ENCODE assay signal across 10 cellular contexts in the genomic region with DNA sequence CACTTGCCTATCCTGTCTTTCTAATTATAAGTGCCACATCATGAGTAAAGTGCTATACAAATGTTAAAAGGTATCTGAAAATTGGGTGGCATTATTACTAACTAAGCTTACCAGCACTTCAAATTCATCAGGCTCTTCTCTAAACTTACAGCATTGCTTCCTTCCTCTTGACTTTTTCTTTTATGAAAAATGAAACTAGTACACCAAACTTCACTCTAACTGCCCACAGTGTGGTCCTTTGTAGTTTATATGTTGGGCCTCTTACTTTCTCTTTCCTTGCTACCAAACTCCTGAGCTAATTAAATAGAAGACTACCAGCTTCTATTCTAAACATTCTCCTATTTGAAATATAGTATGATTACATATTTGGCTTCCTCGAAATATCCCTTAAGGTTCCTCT.
A peak's percentile ranks its signal among the peaks of the same experiment; 100 is the strongest.
DNase-seq lines count a peak whose midpoint lies in the region; ATAC-seq, FAIRE-seq and TF ChIP-seq lines count a peak whose summit lies in the region.
"Had no signal": no experiment of that assay in that cellular context is flagged by ENCODE, and none has a peak within 500 bp of the region (broad histone marks: within the 10 kb centered on the region; RNA-seq: fewer than 3 reads in every experiment).

No MANE protein-coding gene starts in this region.

- peak overlapping the region; percentile 28 to 54 for H3K27ac ChIP-seq in A549
- peak overlapping the region; percentile 79 for H3K27ac ChIP-seq in RWPE2 (ENCODE audit: poor library complexity, severe bottlenecking)
- peak overlapping the region; percentile 29 for H3K27ac ChIP-seq in foreskin keratinocyte

- CTCF ChIA-PET in A549 (lab: Yijun Ruan, JAX), result interaction anchor here (1.6 kb wide), 1 partner anchor 19 kb away, joined by 4 read pairs; no protein-coding TSS in a partner anchor

- no peak overlapping the region for H3K4me3 ChIP-seq in A549
- H3K4me3 ChIP-seq in RWPE2 (ENCODE audit: severe bottlenecking), result no peak overlapping the region

- peaks cover 25% of the 10 kb centered on the region for H3K4me1 ChIP-seq in A549
- peaks cover 24% of the 10 kb centered on the region for H3K4me1 ChIP-seq in RWPE2 (ENCODE audit: insufficient read depth, poor library complexity, severe bottlenecking)
- peaks cover 27% of the 10 kb centered on the region for H3K4me1 ChIP-seq in foreskin keratinocyte
- H3K4me1 ChIP-seq: Caco-2 had no signal

- H3K4me2 ChIP-seq in A549, result peak overlapping the region; percentile 55

- no peak for TF ChIP-seq RAD21 in A549 (conservative IDR thresholded peaks at IDR 0.05 in 1 of 2, IDR thresholded peaks at IDR 0.05 in 1 of 2)

- peaks cover 15% of the 10 kb centered on the region for H3K36me3 ChIP-seq in RWPE2 (ENCODE audit: low read depth)

- intact Hi-C loops in head of caudate nucleus (cut with DNase I), result no loop called here

- no peak for TF ChIP-seq CTCF in A549 (IDR thresholded peaks at IDR 0.05)
- TF ChIP-seq CTCF in RWPE2 (IDR thresholded peaks at IDR 0.05; ENCODE audit: poor library complexity, severe bottlenecking), result no peak
- no peak for TF ChIP-seq CTCF in foreskin keratinocyte (conservative IDR thresholded peaks at IDR 0.05)

- TF ChIP-seq EP300 in A549 (IDR thresholded peaks at IDR 0.05), result no peak

- ATAC-seq in A549 (no peak), GM19035 (IDR thresholded peaks at IDR 0.05; ENCODE audit: unreplicated experiment) (peak; percentile 69), RWPE2 (ENCODE audit: low read depth) (no peak), foreskin keratinocyte (no peak), GM18873 (IDR thresholded peaks at IDR 0.05; ENCODE audit: low FRiP score, unreplicated experiment) (no peak)

- H3K9me3 ChIP-seq in A549, result no peaks in the 10 kb centered on the region
- H3K9me3 ChIP-seq in RWPE2 (ENCODE audit: severe bottlenecking), result no peaks in the 10 kb centered on the region
- H3K9me3 ChIP-seq: Caco-2 had no signal

- no peak for FAIRE-seq in A549 (lab: Jason Lieb, UNC)

- DNase-seq in A549 (ENCODE audit: low read depth in 1 of 2, low spot score in 1 of 2), result no peak
- DNase-seq in RWPE2 (ENCODE audit: low spot score), result no peak
- no peak for DNase-seq in foreskin keratinocyte
- no peak for DNase-seq in head of caudate nucleus
- no peak for DNase-seq in H4 (ENCODE audit: low spot score)
- no peak for DNase-seq in germinal center (ENCODE audit: low spot score)
- DNase-seq: Caco-2, NCI-H2029 had no signal

- no peak for TF ChIP-seq POLR2A in A549 (IDR thresholded peaks at IDR 0.05; ENCODE audit: low read length)

- POLR2A ChIA-PET in A549 (lab: Yijun Ruan, JAX), result no interaction called here

- 95% methylated on average over 1 of the region's 1 CpG for WGBS in A549 (ENCODE audit: missing lambda C conversion rate)

- no peaks in the 10 kb centered on the region for H3K27me3 ChIP-seq in RWPE2 (ENCODE audit: insufficient read depth, poor library complexity, severe bottlenecking)
- no peaks in the 10 kb centered on the region for H3K27me3 ChIP-seq in foreskin keratinocyte

TF ChIP-seq in A549, 52 proteins besides CTCF, POLR2A, EP300 and RAD21:
- TF ChIP-seq, protein P1, sequence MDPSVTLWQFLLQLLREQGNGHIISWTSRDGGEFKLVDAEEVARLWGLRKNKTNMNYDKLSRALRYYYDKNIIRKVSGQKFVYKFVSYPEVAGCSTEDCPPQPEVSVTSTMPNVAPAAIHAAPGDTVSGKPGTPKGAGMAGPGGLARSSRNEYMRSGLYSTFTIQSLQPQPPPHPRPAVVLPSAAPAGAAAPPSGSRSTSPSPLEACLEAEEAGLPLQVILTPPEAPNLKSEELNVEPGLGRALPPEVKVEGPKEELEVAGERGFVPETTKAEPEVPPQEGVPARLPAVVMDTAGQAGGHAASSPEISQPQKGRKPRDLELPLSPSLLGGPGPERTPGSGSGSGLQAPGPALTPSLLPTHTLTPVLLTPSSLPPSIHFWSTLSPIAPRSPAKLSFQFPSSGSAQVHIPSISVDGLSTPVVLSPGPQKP (IDR thresholded peaks at IDR 0.05; ENCODE audit: low read depth, low read length), result no peak
- TF ChIP-seq CBX2 (IDR thresholded peaks at IDR 0.05; ENCODE audit: borderline replicate concordance, low read depth) (no peak), GATA3 (IDR thresholded peaks at IDR 0.05; ENCODE audit: borderline replicate concordance) (no peak), HDAC2 (IDR thresholded peaks at IDR 0.05) (no peak), RFX5 (IDR thresholded peaks at IDR 0.05) (no peak), FOSB (CRISPR knock-in tag; IDR thresholded peaks at IDR 0.05) (no peak), JUNB (IDR thresholded peaks at IDR 0.05) (no peak), KDM5A (IDR thresholded peaks at IDR 0.05) (no peak), MYC (IDR thresholded peaks at IDR 0.05; ENCODE audit: borderline replicate concordance, low read length) (no peak), NR3C1 (IDR thresholded peaks at IDR 0.05) (no peak), HOXA7 (CRISPR knock-in tag; IDR thresholded peaks at IDR 0.05) (no peak), MAFK (IDR thresholded peaks at IDR 0.05; ENCODE audit: partially characterized antibody) (no peak), CBX8 (IDR thresholded peaks at IDR 0.05) (no peak), ZFP36 (IDR thresholded peaks at IDR 0.05; ENCODE audit: borderline replicate concordance, partially characterized antibody) (no peak), KDM1A (IDR thresholded peaks at IDR 0.05; ENCODE audit: low read depth) (no peak), SREBF2 (IDR thresholded peaks at IDR 0.05) (no peak), CEBPB (IDR thresholded peaks at IDR 0.05) (no peak)
- TF ChIP-seq, protein P2, sequence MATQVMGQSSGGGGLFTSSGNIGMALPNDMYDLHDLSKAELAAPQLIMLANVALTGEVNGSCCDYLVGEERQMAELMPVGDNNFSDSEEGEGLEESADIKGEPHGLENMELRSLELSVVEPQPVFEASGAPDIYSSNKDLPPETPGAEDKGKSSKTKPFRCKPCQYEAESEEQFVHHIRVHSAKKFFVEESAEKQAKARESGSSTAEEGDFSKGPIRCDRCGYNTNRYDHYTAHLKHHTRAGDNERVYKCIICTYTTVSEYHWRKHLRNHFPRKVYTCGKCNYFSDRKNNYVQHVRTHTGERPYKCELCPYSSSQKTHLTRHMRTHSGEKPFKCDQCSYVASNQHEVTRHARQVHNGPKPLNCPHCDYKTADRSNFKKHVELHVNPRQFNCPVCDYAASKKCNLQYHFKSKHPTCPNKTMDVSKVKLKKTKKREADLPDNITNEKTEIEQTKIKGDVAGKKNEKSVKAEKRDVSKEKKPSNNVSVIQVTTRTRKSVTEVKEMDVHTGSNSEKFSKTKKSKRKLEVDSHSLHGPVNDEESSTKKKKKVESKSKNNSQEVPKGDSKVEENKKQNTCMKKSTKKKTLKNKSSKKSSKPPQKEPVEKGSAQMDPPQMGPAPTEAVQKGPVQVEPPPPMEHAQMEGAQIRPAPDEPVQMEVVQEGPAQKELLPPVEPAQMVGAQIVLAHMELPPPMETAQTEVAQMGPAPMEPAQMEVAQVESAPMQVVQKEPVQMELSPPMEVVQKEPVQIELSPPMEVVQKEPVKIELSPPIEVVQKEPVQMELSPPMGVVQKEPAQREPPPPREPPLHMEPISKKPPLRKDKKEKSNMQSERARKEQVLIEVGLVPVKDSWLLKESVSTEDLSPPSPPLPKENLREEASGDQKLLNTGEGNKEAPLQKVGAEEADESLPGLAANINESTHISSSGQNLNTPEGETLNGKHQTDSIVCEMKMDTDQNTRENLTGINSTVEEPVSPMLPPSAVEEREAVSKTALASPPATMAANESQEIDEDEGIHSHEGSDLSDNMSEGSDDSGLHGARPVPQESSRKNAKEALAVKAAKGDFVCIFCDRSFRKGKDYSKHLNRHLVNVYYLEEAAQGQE (IDR thresholded peaks at IDR 0.05), result no peak
TF ChIP-seq in A549: peak in this region for 0.

Comparison
In these comparisons a context has a peak if more than half of its experiments do, and no peak if none do; other contexts are left out.
1. H3K27ac ChIP-seq: peak in every context shown above with its lines; median percentile 79 in RWPE2; 41 in A549; 29 in foreskin keratinocyte.